In genomic region chr11:75656044-75656726, GRCh38 we compare ENCODE assay signal across 1 cellular context.
TF ChIP-seq lines count a peak whose summit lies in the region.

No MANE protein-coding gene starts in this region.

TF ChIP-seq in WTC11, 78 proteins besides CTCF, POLR2A, EP300 and RAD21 (continued from another document):
- TF ChIP-seq MLX (CRISPR knock-in tag; IDR thresholded peaks at IDR 0.05) (no peak), ZSCAN18 (CRISPR knock-in tag; IDR thresholded peaks at IDR 0.05) (no peak), JUN (CRISPR knock-in tag; IDR thresholded peaks at IDR 0.05) (no peak), ZNF416 (CRISPR knock-in tag; IDR thresholded peaks at IDR 0.05) (no peak), ZNF396 (CRISPR knock-in tag; IDR thresholded peaks at IDR 0.05; ENCODE audit: borderline replicate concordance) (no peak), E2F5 (CRISPR knock-in tag; IDR thresholded peaks at IDR 0.05) (no peak), ZMAT4 (CRISPR knock-in tag; IDR thresholded peaks at IDR 0.05) (no peak), IRF2 (CRISPR knock-in tag; IDR thresholded peaks at IDR 0.05; ENCODE audit: borderline replicate concordance, low read depth) (no peak), CBFB (CRISPR knock-in tag; IDR thresholded peaks at IDR 0.05; ENCODE audit: low read depth) (no peak), ATF3 (CRISPR knock-in tag; conservative IDR thresholded peaks at IDR 0.05) (no peak), NFE2L1 (CRISPR knock-in tag; IDR thresholded peaks at IDR 0.05) (no peak), ATF1 (CRISPR knock-in tag; IDR thresholded peaks at IDR 0.05) (no peak), ZBTB43 (CRISPR knock-in tag; IDR thresholded peaks at IDR 0.05) (no peak), RORB (CRISPR knock-in tag; IDR thresholded peaks at IDR 0.05) (no peak)
TF ChIP-seq in WTC11: peak in this region for 0.
